Comparison of ENCODE assay signal across 1 cellular context in the genomic region with DNA sequence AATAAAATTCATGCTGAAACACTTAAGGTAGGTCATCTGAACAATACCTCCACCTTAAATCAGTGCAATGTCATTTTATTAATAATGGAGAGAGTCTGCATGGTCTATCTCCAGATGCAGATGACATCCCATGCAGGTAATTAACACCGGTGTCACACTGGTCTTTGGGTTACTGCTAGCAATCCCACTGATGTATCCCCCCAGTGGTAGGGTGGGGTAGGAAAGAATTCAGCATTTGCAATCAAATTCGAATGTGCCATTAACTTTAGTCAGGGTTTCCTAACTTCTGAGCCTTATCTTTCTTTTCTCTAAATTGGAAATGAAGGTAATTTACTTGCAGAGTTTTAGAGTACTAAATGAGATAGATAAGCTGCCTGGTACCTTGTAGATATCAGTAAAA.
TF ChIP-seq lines count a peak whose summit lies in the region.

No MANE protein-coding gene starts in this region.

TF ChIP-seq in GM23338, 12 proteins besides CTCF, POLR2A, EP300 and RAD21 (continued from another document):
- TF ChIP-seq, protein P1, sequence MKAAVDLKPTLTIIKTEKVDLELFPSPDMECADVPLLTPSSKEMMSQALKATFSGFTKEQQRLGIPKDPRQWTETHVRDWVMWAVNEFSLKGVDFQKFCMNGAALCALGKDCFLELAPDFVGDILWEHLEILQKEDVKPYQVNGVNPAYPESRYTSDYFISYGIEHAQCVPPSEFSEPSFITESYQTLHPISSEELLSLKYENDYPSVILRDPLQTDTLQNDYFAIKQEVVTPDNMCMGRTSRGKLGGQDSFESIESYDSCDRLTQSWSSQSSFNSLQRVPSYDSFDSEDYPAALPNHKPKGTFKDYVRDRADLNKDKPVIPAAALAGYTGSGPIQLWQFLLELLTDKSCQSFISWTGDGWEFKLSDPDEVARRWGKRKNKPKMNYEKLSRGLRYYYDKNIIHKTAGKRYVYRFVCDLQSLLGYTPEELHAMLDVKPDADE (IDR thresholded peaks at IDR 0.05), result no peak
